In genomic region chr1:26197301-26197700, GRCh38 we compare ENCODE assay signal across 10 cellular contexts. TPM values are rescaled to one million over a fixed set of nuclear protein-coding genes. Genes with fewer than 3 reads are reported as not detected.
"Had no signal": no experiment of that assay in that cellular context is flagged by ENCODE, and none has a peak within 500 bp of the region (broad histone marks: within the 10 kb centered on the region; RNA-seq: fewer than 3 reads in every experiment).

No MANE protein-coding gene starts in this region.

- FAIRE-seq: H54, K562 had no signal

- DNase-seq: GM23248, GOT3, HFFc6, IMR-90, KG1 had no signal

- H3K36me3 ChIP-seq: HAP-1 had no signal

- H3K4me1 ChIP-seq: HAP-1 had no signal

- H3K9ac ChIP-seq: GM23248 had no signal

- H3K27ac ChIP-seq: GM23248, HL-60 had no signal

- H3K9me3 ChIP-seq: HAP-1 had no signal

- H3K27ac Mint-ChIP-seq: HFFc6 had no signal

- H3K9me3 Mint-ChIP-seq: HFFc6 had no signal

- H3K4me3 Mint-ChIP-seq: HFFc6 had no signal

- H2AFZ ChIP-seq: GM23248 had no signal

- H3K4me3 ChIP-seq: GM23248, HAP-1, K562 had no signal

RNA-seq across cellular contexts. Expression of gene CATSPER4, which starts 6.9 kb away (rescaled TPM):
- total RNA-seq: GM23248, HFFc6, HT1080, IMR-90 had no signal
- polyA plus RNA-seq: GM23248, IMR-90 had no signal

RNA-seq across cellular contexts. Expression of gene CNKSR1, which starts 20.0 kb away (rescaled TPM):
- total RNA-seq: GM23248, IMR-90 had no signal
- polyA plus RNA-seq: GM23248 had no signal

RNA-seq across cellular contexts. Expression of gene ZNF593OS, which starts 25.7 kb away (rescaled TPM):
- total RNA-seq: GM23248, HFFc6, HT1080, IMR-90, K562 had no signal
- polyA plus RNA-seq: IMR-90 had no signal

RNA-seq across cellular contexts. Expression of gene C1orf232, which starts 28.5 kb away (rescaled TPM):
- total RNA-seq: GM23248, HFFc6, HT1080, IMR-90, K562 had no signal
- polyA plus RNA-seq: GM23248, IMR-90, K562 had no signal
